ENCODE assay signal across 8 cellular contexts in the genomic region with DNA sequence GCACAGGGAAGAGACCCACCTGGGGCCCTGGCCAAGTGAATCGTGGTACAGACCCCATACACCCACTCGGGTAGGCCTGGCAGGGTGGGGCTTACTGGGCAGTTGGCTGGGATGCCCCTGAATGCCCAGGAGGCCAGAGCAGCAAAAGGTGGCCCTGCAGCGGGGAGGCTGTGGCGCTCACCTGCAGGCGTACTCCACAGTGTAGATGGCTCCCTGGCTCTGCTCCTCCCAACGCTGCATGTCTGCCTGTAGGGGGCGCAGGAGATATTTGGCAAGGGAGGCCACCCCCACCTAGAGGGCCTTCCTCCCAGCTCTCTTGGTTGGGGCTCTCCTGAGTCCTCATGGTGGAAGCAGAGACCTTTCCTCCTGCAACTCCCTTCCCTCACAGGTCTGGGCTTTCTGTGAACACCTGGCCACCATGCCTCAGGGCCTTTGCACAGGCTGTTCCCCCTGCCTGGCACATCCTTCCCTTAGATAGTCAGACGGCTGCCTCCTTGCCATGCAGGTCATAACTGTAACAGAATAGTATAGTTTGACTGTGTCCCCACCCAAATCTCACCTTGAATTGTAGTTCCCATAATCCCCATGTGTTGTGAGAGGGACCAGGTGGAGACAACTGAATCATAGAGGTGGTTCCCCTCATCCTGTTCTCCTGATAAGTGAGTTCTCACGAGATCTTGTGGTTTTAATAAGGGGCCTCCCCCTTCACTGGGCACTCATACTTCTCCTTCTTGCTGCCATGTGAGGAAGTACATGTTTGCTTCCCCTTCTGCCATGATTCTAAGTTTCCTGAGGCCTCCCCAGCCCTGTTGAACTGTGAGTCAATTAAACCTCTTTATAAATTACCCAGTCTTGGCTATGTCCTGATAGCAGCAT. TPM values are rescaled to one million over a fixed set of nuclear protein-coding genes. Genes with fewer than 3 reads are reported as not detected.
DNase-seq lines count a peak whose midpoint lies in the region; ATAC-seq and TF ChIP-seq lines count a peak whose summit lies in the region.

No MANE protein-coding gene starts in this region.

- no peaks in the 10 kb centered on the region for H3K36me3 ChIP-seq in adrenal gland (replicated peaks in 1 of 2)

- peak; percentile 38 to 70 (median 54) for TF ChIP-seq CTCF in adrenal gland (IDR thresholded peaks at IDR 0.05)

- ATAC-seq in HG02623 (IDR thresholded peaks at IDR 0.05; ENCODE audit: unreplicated experiment) = no peak

- no peaks in the 10 kb centered on the region for H3K27me3 ChIP-seq in adrenal gland

- WGBS in adrenal gland, 4 donors = 62 to 75% (median 69%) methylated on average over 4 to 9 of the region's 9 CpGs

- peak; percentile 81 for DNase-seq in D341Med (ENCODE audit: low spot score)
- peak; percentile 92 for DNase-seq in KBM-7
- peak; percentile 30 to 73 (median 46) for DNase-seq in T-helper 2 cell
- peak in 6 of 7 donors; percentile 35 to 62 (median 48) for DNase-seq in adrenal gland
- DNase-seq in left kidney (ENCODE audit: low read depth, low spot score) = peak; percentile 70
- peak; percentile 34 to 39 for DNase-seq in stimulated activated CD8-positive, alpha-beta memory T cell treated with anti-CD3 and anti-CD28 coated beads, Interleukin-7, amount 100 ng/mL, for 4 hours (ENCODE audit: low read depth in 2 of 2)
- DNase-seq in cerebellar nuclear complex (lab: John Stamatoyannopoulos, UW) = no peak

- intact Hi-C loops in adrenal gland (cut with DNase I) = no loop called here

- H3K4me3 ChIP-seq in adrenal gland = no peak overlapping the region

- no peak overlapping the region for H3K27ac ChIP-seq in adrenal gland

- no peak for TF ChIP-seq POLR2A in adrenal gland (IDR thresholded peaks at IDR 0.05)

- in situ Hi-C loops in KBM-7 (cut with MboI; ENCODE audit: low pct_unique_long_range_greater_than_20kb, low sequenced_read_pairs) = no loop called here

- no peaks in the 10 kb centered on the region for H3K9me3 ChIP-seq in adrenal gland (replicated peaks in 1 of 3)

- H3K4me1 ChIP-seq in adrenal gland (replicated peaks in 1 of 2) = peaks cover 4 to 18% of the 10 kb centered on the region in 2 donors

RNA-seq across cellular contexts. Expression of a gene that starts 5.9 kb away (rescaled TPM):
- total RNA-seq in adrenal gland = 10 to 100 TPM in 7 of 8 donors, 1 to 10 TPM in 1; 8.3 to 32.2 (median 24.0) TPM
- 10 to 100 TPM; 20.3 to 49.6 (median 34.2) TPM for polyA plus RNA-seq in adrenal gland

RNA-seq across cellular contexts. Expression of a gene that starts 6.0 kb away (rescaled TPM):
- total RNA-seq in adrenal gland = 10 to 100 TPM; 28.0 to 64.2 (median 50.4) TPM
- 100 to 1,000 TPM in 2 of 3 donors, 10 to 100 TPM in 1; 21.7 to 195 (median 140) TPM for polyA plus RNA-seq in adrenal gland

RNA-seq across cellular contexts. Expression of a gene that starts 16.0 kb away (rescaled TPM):
- 1 to 10 TPM in 2 of 8 donors, under 1 TPM in 3, not detected in 3; 0.42 to 3.7 (median 0.57) TPM for total RNA-seq in adrenal gland
- 1 to 10 TPM in 2 of 3 donors, not detected in 1; 3.3 to 6.0 TPM for polyA plus RNA-seq in adrenal gland

RNA-seq across cellular contexts. Expression of a gene that starts 17.1 kb away (rescaled TPM):
- total RNA-seq in adrenal gland = 10 to 100 TPM in 7 of 8 donors, 1 to 10 TPM in 1; 4.0 to 16.4 (median 12.2) TPM
- polyA plus RNA-seq in adrenal gland = 10 to 100 TPM in 2 of 3 donors, 1 to 10 TPM in 1; 9.9 to 21.6 (median 21.2) TPM

RNA-seq across cellular contexts. Expression of a gene that starts 25.7 kb away (rescaled TPM):
- under 1 TPM in 2 of 8 donors, not detected in 6; 0.14 to 0.42 TPM for total RNA-seq in adrenal gland
- polyA plus RNA-seq in adrenal gland = under 1 TPM in 2 of 3 donors, not detected in 1; 0.08 to 0.11 TPM

Comparison
In these comparisons a context has a peak if more than half of its experiments do, and no peak if none do; other contexts are left out.
1. DNase-seq: peak in D341Med (single experiment), KBM-7 (single experiment), T-helper 2 cell (5 of 5), adrenal gland (6 of 7), left kidney (single experiment) and stimulated activated CD8-positive, alpha-beta memory T cell treated with anti-CD3 and anti-CD28 coated beads, Interleukin-7, amount 100 ng/mL, for 4 hours (2 of 2); none in cerebellar nuclear complex (0 of 2).